In genomic region chr5:56566374-56567249, GRCh38 we compare ENCODE assay signal across 16 cellular contexts.
DNase-seq lines count a peak whose midpoint lies in the region; TF ChIP-seq lines count a peak whose summit lies in the region.
"Had no signal": no experiment of that assay in that cellular context is flagged by ENCODE, and none has a peak within 500 bp of the region (broad histone marks: within the 10 kb centered on the region; RNA-seq: fewer than 3 reads in every experiment).

No MANE protein-coding gene starts in this region.

- DNase-seq in CD14-positive monocyte (ENCODE audit: low spot score) (no peak), MV-4-11 (lab: John Stamatoyannopoulos, UW) (peak; percentile 13), HUDEP-2 (lab: John Stamatoyannopoulos, UW; ENCODE audit: unreplicated experiment in 76 of 76) (no peak), mammary epithelial cell (no peak), NCI-H1105 treated with DMSO at 0.1 percent for 48 hours (lab: John Stamatoyannopoulos, UW) (no peak), activated gamma-delta T cell treated with Interleukin-2 at 50 U/mL for 16 hours (no peak)
- DNase-seq: DND-41, NCI-H1694 treated with DMSO at 0.1 percent for 48 hours, NCI-H510A, NCI-H748 treated with DMSO at 0.1 percent for 48 hours, PC-9, SW 1271 had no signal

- H3K4me1 ChIP-seq in mammary epithelial cell (ENCODE audit: insufficient read depth, low read length), result peaks cover 14% of the 10 kb centered on the region

- H4K20me1 ChIP-seq in neural cell (ENCODE audit: insufficient read depth) (no peaks in the 10 kb centered on the region), mammary epithelial cell (ENCODE audit: insufficient read depth, low read length) (no peaks in the 10 kb centered on the region)

- no peak overlapping the region for H3K4me3 Mint-ChIP-seq in CD14-positive monocyte
- H3K4me3 Mint-ChIP-seq in dendritic cell treated with granulocyte-macrophage colony-stimulating factor and Interleukin-4, amounts not matched to agents 40 ng/mL and 50 ng/mL, for 4 days, result no peak overlapping the region

- 73% methylated on average over 12 of the region's 12 CpGs for WGBS in mammary epithelial cell (ENCODE audit: low coverage, missing lambda C conversion rate)

- H3K9ac ChIP-seq in neural cell (ENCODE audit: low read length) (peak overlapping the region; percentile 2), mammary epithelial cell (ENCODE audit: insufficient read depth, low read length) (no peak overlapping the region)

- TF ChIP-seq CTCF in CD14-positive monocyte (IDR thresholded peaks at IDR 0.05) (no peak), neural cell (IDR thresholded peaks at IDR 0.05; ENCODE audit: poor library complexity, severe bottlenecking) (no peak), mammary epithelial cell (conservative IDR thresholded peaks at IDR 0.05 in 1 of 2, IDR thresholded peaks at IDR 0.05 in 1 of 2; ENCODE audit: extremely low read depth in 1 of 2, insufficient read depth in 1 of 2, low read depth in 1 of 2, low read length in 2 of 2) (no peak)

- H3K9me2 ChIP-seq in neural cell (ENCODE audit: insufficient read depth, low read length), result no peaks in the 10 kb centered on the region

- H3K4me3 ChIP-seq in neural cell (ENCODE audit: low read length) (peak overlapping the region; percentile 33), mammary epithelial cell (replicated peaks in 1 of 3; ENCODE audit: insufficient read depth in 1 of 3, low read depth in 2 of 3, low read length in 3 of 3) (no peak overlapping the region)
- H3K4me3 ChIP-seq: A549, PC-9 had no signal

- intact Hi-C loops in CD14-positive monocyte (cut with micrococcal nuclease) (loop anchor here in 1 of 2 donors (5.0 kb wide), 1 partner anchor 106 kb away; no protein-coding TSS in a partner anchor), mammary epithelial cell (cut with micrococcal nuclease) (no loop called here)
- intact Hi-C loops in dendritic cell treated with granulocyte-macrophage colony-stimulating factor and Interleukin-4, amounts not matched to agents 40 ng/mL and 50 ng/mL, for 4 days (cut with micrococcal nuclease), result no loop called here

- H3F3A ChIP-seq in neural cell (ENCODE audit: insufficient read depth, low read length, poor library complexity, severe bottlenecking), result no peaks in the 10 kb centered on the region

- dilution Hi-C loops in mammary epithelial cell (cut with HindIII; ENCODE audit: low sequenced_read_pairs), result no loop called here

- H3K27ac ChIP-seq in neural cell (ENCODE audit: low read length), result peak overlapping the region; percentile 42
- no peak overlapping the region for H3K27ac ChIP-seq in mammary epithelial cell (ENCODE audit: insufficient read depth, low read depth, low read length)
- H3K27ac ChIP-seq: A549, PC-9, RWPE1 had no signal

- H3K79me2 ChIP-seq in neural cell (replicated peaks; ENCODE audit: insufficient read depth, low read length) (no peaks in the 10 kb centered on the region), mammary epithelial cell (ENCODE audit: insufficient read depth, low read length) (no peaks in the 10 kb centered on the region)

- H3K36me3 ChIP-seq in neural cell (ENCODE audit: insufficient read depth, low read length) (no peaks in the 10 kb centered on the region), mammary epithelial cell (ENCODE audit: insufficient read depth, low read length) (no peaks in the 10 kb centered on the region)

- H3K9me3 ChIP-seq in neural cell (ENCODE audit: low read length), result no peaks in the 10 kb centered on the region
- no peaks in the 10 kb centered on the region for H3K9me3 ChIP-seq in mammary epithelial cell (replicated peaks; ENCODE audit: insufficient read depth, low read length)
- H3K9me3 ChIP-seq: A549 had no signal

- CTCF ChIA-PET in mammary epithelial cell (lab: Charles Lee; ENCODE audit: low non-redundant PET), result no interaction called here

- BruUV-seq in mammary epithelial cell (replicated peaks; lab: Mats Ljungman, UMichigan), result no TSS peak

- H3K4me2 ChIP-seq in neural cell (ENCODE audit: low read length) (no peak overlapping the region), mammary epithelial cell (ENCODE audit: insufficient read depth, low read depth, low read length) (no peak overlapping the region)
- H3K4me2 ChIP-seq: A549, PC-9 had no signal

- H3K9me3 Mint-ChIP-seq in CD14-positive monocyte, result no peaks in the 10 kb centered on the region
- H3K9me3 Mint-ChIP-seq in dendritic cell treated with granulocyte-macrophage colony-stimulating factor and Interleukin-4, amounts not matched to agents 40 ng/mL and 50 ng/mL, for 4 days, result no peaks in the 10 kb centered on the region

- no peak for TF ChIP-seq RAD21 in neural cell (conservative IDR thresholded peaks at IDR 0.05)

- peaks cover 61% of the 10 kb centered on the region for H3K4me1 Mint-ChIP-seq in CD14-positive monocyte
- H3K4me1 Mint-ChIP-seq in dendritic cell treated with granulocyte-macrophage colony-stimulating factor and Interleukin-4, amounts not matched to agents 40 ng/mL and 50 ng/mL, for 4 days (ENCODE audit: low read depth), result peaks cover 41% of the 10 kb centered on the region

- H3K27me3 Mint-ChIP-seq in CD14-positive monocyte (ENCODE audit: low read depth in 3 of 3), result no peaks in the 10 kb centered on the region
- no peaks in the 10 kb centered on the region for H3K27me3 Mint-ChIP-seq in dendritic cell treated with granulocyte-macrophage colony-stimulating factor and Interleukin-4, amounts not matched to agents 40 ng/mL and 50 ng/mL, for 4 days

- peak; percentile 88 for TF ChIP-seq EP300 in neural cell (conservative IDR thresholded peaks at IDR 0.05; ENCODE audit: poor library complexity, severe bottlenecking)

- H3K27ac Mint-ChIP-seq in CD14-positive monocyte, result peak overlapping the region in 6 of 7 donors; percentile 12 to 85 (median 78)
- H3K27ac Mint-ChIP-seq in dendritic cell treated with granulocyte-macrophage colony-stimulating factor and Interleukin-4, amounts not matched to agents 40 ng/mL and 50 ng/mL, for 4 days, result peak overlapping the region; percentile 13

- H3K27me3 ChIP-seq in neural cell (ENCODE audit: insufficient read depth, low read depth, low read length) (no peaks in the 10 kb centered on the region), mammary epithelial cell (ENCODE audit: insufficient read depth, low read length) (no peaks in the 10 kb centered on the region)

- in situ Hi-C loops in mammary epithelial cell (cut with MboI; ENCODE audit: low sequenced_read_pairs in 2 of 2), result no loop called here

- H3K36me3 Mint-ChIP-seq in CD14-positive monocyte, result no peaks in the 10 kb centered on the region
- no peaks in the 10 kb centered on the region for H3K36me3 Mint-ChIP-seq in dendritic cell treated with granulocyte-macrophage colony-stimulating factor and Interleukin-4, amounts not matched to agents 40 ng/mL and 50 ng/mL, for 4 days (ENCODE audit: low read depth)

- H2AFZ ChIP-seq in neural cell (ENCODE audit: low read depth, low read length) (no peak overlapping the region), mammary epithelial cell (ENCODE audit: low read depth, low read length) (no peak overlapping the region)
- H2AFZ ChIP-seq: PC-9 had no signal

TF ChIP-seq in neural cell, 6 proteins besides CTCF, POLR2A, EP300 and RAD21:
- TF ChIP-seq TAF1 (IDR thresholded peaks at IDR 0.05; ENCODE audit: low read depth) (no peak), POLR2AphosphoS5 (IDR thresholded peaks at IDR 0.05) (peak; percentile 58), EZH2 (IDR thresholded peaks at IDR 0.05; ENCODE audit: borderline replicate concordance, insufficient read depth, low read length, poor library complexity, severe bottlenecking) (no peak)
- TF ChIP-seq, protein P1, sequence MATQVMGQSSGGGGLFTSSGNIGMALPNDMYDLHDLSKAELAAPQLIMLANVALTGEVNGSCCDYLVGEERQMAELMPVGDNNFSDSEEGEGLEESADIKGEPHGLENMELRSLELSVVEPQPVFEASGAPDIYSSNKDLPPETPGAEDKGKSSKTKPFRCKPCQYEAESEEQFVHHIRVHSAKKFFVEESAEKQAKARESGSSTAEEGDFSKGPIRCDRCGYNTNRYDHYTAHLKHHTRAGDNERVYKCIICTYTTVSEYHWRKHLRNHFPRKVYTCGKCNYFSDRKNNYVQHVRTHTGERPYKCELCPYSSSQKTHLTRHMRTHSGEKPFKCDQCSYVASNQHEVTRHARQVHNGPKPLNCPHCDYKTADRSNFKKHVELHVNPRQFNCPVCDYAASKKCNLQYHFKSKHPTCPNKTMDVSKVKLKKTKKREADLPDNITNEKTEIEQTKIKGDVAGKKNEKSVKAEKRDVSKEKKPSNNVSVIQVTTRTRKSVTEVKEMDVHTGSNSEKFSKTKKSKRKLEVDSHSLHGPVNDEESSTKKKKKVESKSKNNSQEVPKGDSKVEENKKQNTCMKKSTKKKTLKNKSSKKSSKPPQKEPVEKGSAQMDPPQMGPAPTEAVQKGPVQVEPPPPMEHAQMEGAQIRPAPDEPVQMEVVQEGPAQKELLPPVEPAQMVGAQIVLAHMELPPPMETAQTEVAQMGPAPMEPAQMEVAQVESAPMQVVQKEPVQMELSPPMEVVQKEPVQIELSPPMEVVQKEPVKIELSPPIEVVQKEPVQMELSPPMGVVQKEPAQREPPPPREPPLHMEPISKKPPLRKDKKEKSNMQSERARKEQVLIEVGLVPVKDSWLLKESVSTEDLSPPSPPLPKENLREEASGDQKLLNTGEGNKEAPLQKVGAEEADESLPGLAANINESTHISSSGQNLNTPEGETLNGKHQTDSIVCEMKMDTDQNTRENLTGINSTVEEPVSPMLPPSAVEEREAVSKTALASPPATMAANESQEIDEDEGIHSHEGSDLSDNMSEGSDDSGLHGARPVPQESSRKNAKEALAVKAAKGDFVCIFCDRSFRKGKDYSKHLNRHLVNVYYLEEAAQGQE (IDR thresholded peaks at IDR 0.05; ENCODE audit: borderline replicate concordance), result peak; percentile 97
